In the genomic region with DNA sequence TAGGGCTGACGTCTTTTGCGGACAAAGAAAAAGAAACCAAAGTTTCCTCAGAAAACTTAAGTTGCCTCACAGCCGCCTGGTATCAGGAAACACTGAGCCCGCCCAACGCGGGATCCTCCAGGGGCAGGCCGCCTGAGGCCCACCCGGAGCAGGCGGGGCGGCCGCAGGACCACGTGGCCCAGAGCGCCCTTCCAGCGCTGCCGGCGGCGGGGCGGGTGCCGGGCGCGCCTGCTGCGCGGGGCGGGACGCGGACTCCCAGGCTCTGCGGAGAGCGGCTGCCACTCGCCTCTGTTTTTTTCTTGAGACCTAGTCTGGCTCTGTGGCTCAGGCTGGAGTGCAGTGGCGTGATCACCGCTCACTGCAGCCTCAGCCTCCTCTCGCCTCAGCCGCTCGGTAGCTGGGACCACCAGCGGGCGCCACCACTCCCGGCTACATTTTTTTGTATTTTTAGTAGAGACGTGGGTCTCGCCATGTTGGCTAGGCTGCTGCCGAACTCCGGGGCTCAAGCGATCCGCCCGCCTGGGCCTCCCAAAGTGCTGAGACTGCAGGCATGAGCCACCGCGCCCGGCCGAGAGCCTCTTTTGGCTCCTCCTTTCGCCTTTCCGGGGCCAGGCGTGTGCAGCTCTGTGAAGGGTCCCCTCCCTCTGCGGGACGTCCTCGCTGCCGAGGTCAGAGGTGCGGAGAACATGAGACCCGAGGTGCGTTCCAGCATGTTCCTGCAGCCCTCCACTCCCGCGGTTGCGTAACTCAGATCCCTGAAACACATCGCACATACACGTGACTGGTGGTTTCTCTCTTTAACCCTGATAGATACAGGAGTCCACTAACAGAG, we compare ENCODE assay signal across 8 cellular contexts. TPM values are rescaled to one million over a fixed set of nuclear protein-coding genes. Genes with fewer than 3 reads are reported as not detected.
DNase-seq lines count a peak whose midpoint lies in the region; ATAC-seq, FAIRE-seq and TF ChIP-seq lines count a peak whose summit lies in the region.

No MANE protein-coding gene starts in this region.

- POLR2A ChIA-PET in T-cell (lab: Charles Lee) = interaction anchor here in 1 of 2 donors (0.5 to 1.4 kb wide), 3 partner anchors 16 to 26 kb away, joined by 3 to 5 read pairs (median 4); partner anchors contain the start of gene ZNF487

- no peaks in the 10 kb centered on the region for H3K79me2 ChIP-seq in KMS-11 (ENCODE audit: insufficient read depth, low read depth)

- H3K27me3 ChIP-seq in KMS-11 (ENCODE audit: insufficient read depth, low read depth) (no peaks in the 10 kb centered on the region), left ventricle myocardium inferior (ENCODE audit: low read depth) (no peaks in the 10 kb centered on the region)

- H3K9me3 Mint-ChIP-seq in T-cell = no peaks in the 10 kb centered on the region

- H3K36me3 ChIP-seq in KMS-11 (ENCODE audit: insufficient read depth) = no peaks in the 10 kb centered on the region
- no peaks in the 10 kb centered on the region for H3K36me3 ChIP-seq in left ventricle myocardium inferior

- CTCF ChIA-PET in T-cell (lab: Charles Lee) = interaction anchor here (0.5 to 1.1 kb wide), 4 partner anchors 11 to 27 kb away, joined by 3 to 6 read pairs (median 4); no protein-coding TSS in a partner anchor

- peak overlapping the region; percentile 87 for H3K4me2 ChIP-seq in KMS-11

- TF ChIP-seq CTCF in KMS-11 (conservative IDR thresholded peaks at IDR 0.05; ENCODE audit: low read depth, low read length) = no peak
- peak; percentile 35 for TF ChIP-seq CTCF in left ventricle myocardium inferior (IDR thresholded peaks at IDR 0.05; ENCODE audit: borderline replicate concordance)

- H3K27ac Mint-ChIP-seq in T-cell = peak overlapping the region; percentile 96

- H3K27ac ChIP-seq in KMS-11 (peak overlapping the region; percentile 99), left ventricle myocardium inferior (replicated peaks) (peak overlapping the region; percentile 100)

- H3K9me3 ChIP-seq in left ventricle myocardium inferior (replicated peaks) = no peaks in the 10 kb centered on the region

- H3K4me3 Mint-ChIP-seq in T-cell = peak overlapping the region; percentile 88 to 96 (median 89)

- peak; percentile 86 for ATAC-seq in GM21737 (IDR thresholded peaks at IDR 0.05; ENCODE audit: unreplicated experiment)
- ATAC-seq in T-cell (replicated peaks in 1 of 4) = peak; percentile 92 to 95 (median 93)

- peak overlapping the region; percentile 94 for H3K9ac ChIP-seq in KMS-11

- no peaks in the 10 kb centered on the region for H3K27me3 Mint-ChIP-seq in T-cell

- peaks cover 41 to 42% (median 41%) of the 10 kb centered on the region in 3 donors for H3K4me1 Mint-ChIP-seq in T-cell

- in situ Hi-C loops in G401 (cut with HindIII; ENCODE audit: low sequenced_read_pairs) = no loop called here

- H4K20me1 ChIP-seq in KMS-11 (ENCODE audit: insufficient read depth) = no peaks in the 10 kb centered on the region

- DNase-seq in G401 (ENCODE audit: low spot score) (peak; percentile 78), T-cell (peak; percentile 65 to 87 (median 78)), amniotic epithelial cell (ENCODE audit: low read depth) (peak; percentile 94), left ventricle myocardium inferior (peak; percentile 90), posterior vena cava (ENCODE audit: low spot score) (peak; percentile 97), urothelium cell line (ENCODE audit: low spot score) (peak; percentile 86)

- H2AFZ ChIP-seq in KMS-11 (ENCODE audit: low read depth) = peak overlapping the region; percentile 70

- H3K4me3 ChIP-seq in KMS-11 (IDR thresholded peaks at IDR 0.05; ENCODE audit: insufficient read depth, low read depth, low read length) = no peak overlapping the region
- H3K4me3 ChIP-seq in left ventricle myocardium inferior = peak overlapping the region; percentile 78

- peaks cover 16% of the 10 kb centered on the region for H3K4me1 ChIP-seq in KMS-11 (ENCODE audit: low read depth, poor library complexity, severe bottlenecking)
- peaks cover 21% of the 10 kb centered on the region for H3K4me1 ChIP-seq in left ventricle myocardium inferior

- no peaks in the 10 kb centered on the region for H3K36me3 Mint-ChIP-seq in T-cell

- intact Hi-C loops in left ventricle myocardium inferior (cut with micrococcal nuclease) = no loop called here
- intact Hi-C loops in posterior vena cava (cut with DNase I) = no loop called here

- peak; percentile 77 for FAIRE-seq in urothelium cell line (lab: Jason Lieb, UNC)

RNA-seq across cellular contexts. Expression of gene HNRNPF, which starts 11.6 kb away (rescaled TPM):
- 344 and 404 TPM in 2 replicates for total RNA-seq in G401 (2014; rRNA removed; shearing (Covaris generic))
- total RNA-seq in T-cell (100 to 1,000 TPM; 124 to 224 (median 206) TPM), left ventricle myocardium inferior (70.5 TPM), posterior vena cava (100 to 1,000 TPM; 109 to 112 TPM)

RNA-seq across cellular contexts. Expression of gene ZNF487, which starts 16.3 kb away (rescaled TPM):
- 6.7 and 10.5 TPM in 2 replicates for total RNA-seq in G401 (2014; rRNA removed; shearing (Covaris generic))
- total RNA-seq in T-cell (1 to 10 TPM; 3.2 to 8.5 (median 5.2) TPM), left ventricle myocardium inferior (2.2 TPM), posterior vena cava (1 to 10 TPM; 4.8 to 6.5 TPM)

RNA-seq across cellular contexts. Expression of gene FXYD4, which starts 49.1 kb away (rescaled TPM):
- total RNA-seq in G401 (2014; rRNA removed; shearing (Covaris generic)) = not detected in 2 replicates
- total RNA-seq in T-cell (not detected), left ventricle myocardium inferior (not detected), posterior vena cava (not detected)
